In the genomic region with DNA sequence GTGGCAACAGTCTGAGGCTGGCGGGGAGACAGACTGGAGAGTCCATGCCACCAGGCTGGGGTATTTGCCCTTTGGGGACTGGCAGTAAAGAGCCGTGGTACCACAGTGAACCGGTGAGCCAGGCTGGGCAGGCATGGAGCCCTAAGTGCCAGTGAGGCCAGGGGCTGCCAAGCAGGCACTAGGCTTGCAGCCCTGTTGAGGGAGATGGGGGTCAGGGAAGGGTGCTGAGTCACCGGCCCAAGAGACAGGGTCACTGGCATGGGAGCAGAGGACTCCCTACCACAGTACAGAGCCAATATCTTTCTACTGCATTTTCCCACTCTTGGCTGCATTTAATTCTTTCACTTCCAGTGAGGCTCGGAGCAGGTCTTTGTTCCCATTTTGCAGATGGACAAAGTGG, we compare ENCODE assay signal across 25 cellular contexts.
"Had no signal": no experiment of that assay in that cellular context is flagged by ENCODE, and none has a peak within 500 bp of the region (broad histone marks: within the 10 kb centered on the region; RNA-seq: fewer than 3 reads in every experiment).

No MANE protein-coding gene starts in this region.

- H3K4me1 ChIP-seq: colonic mucosa, sigmoid colon, upper lobe of right lung had no signal

- H3K27me3 Mint-ChIP-seq: activated CD4-positive, alpha-beta T cell treated with anti-CD3 and anti-CD28 coated beads, Interleukin-2, amount 10 ng/mL, durations not matched to agents 7 days and 5 days; activated CD8-positive, alpha-beta memory T cell treated with anti-CD3 and anti-CD28 coated beads, Interleukin-2, amount 10 ng/mL, durations not matched to agents 7 days and 5 days; activated CD8-positive, alpha-beta T cell treated with anti-CD3 and anti-CD28 coated beads for 36 hours; activated naive CD4-positive, alpha-beta T cell treated with anti-CD3 and anti-CD28 coated beads, Interleukin-2, amount 50 U/mL, for 24 hours; effector memory CD8-positive, alpha-beta T cell had no signal

- H3K27ac Mint-ChIP-seq: activated CD8-positive, alpha-beta T cell treated with anti-CD3 and anti-CD28 coated beads for 36 hours; activated naive CD4-positive, alpha-beta T cell treated with anti-CD3 and anti-CD28 coated beads, Interleukin-2, amount 50 U/mL, for 24 hours; immature natural killer cell; mesothelial cell of epicardium had no signal

- ATAC-seq: activated CD8-positive, alpha-beta memory T cell treated with anti-CD3 and anti-CD28 coated beads, Interleukin-2, amount 10 ng/mL, durations not matched to agents 7 days and 5 days; activated CD8-positive, alpha-beta T cell treated with anti-CD3 and anti-CD28 coated beads for 36 hours; effector memory CD8-positive, alpha-beta T cell; left lobe of liver; upper lobe of right lung had no signal

- H3K4me2 ChIP-seq: smooth muscle cell had no signal

- H3K4me3 ChIP-seq: colonic mucosa, dorsolateral prefrontal cortex, esophagus squamous epithelium, lung, sigmoid colon, SK-N-MC, smooth muscle cell, upper lobe of right lung had no signal

- H3K27me3 ChIP-seq: colonic mucosa, dorsolateral prefrontal cortex, esophagus squamous epithelium, sigmoid colon, upper lobe of right lung had no signal

- H3K9me3 Mint-ChIP-seq: activated CD4-positive, alpha-beta T cell treated with anti-CD3 and anti-CD28 coated beads, Interleukin-2, amount 10 ng/mL, durations not matched to agents 7 days and 5 days; activated CD8-positive, alpha-beta T cell treated with anti-CD3 and anti-CD28 coated beads for 36 hours; activated naive CD4-positive, alpha-beta T cell treated with anti-CD3 and anti-CD28 coated beads, Interleukin-2, amount 50 U/mL, for 24 hours; activated T-helper 1 cell treated with anti-CD3 and anti-CD28 coated beads, Interleukin-12 subunit alpha, Interleukin-12 subunit beta, Interleukin-2, Interleukin-4 antibody, amounts not matched to agents 30 ng/mL and 10 ng/mL and 1 ng/mL, durations not matched to agents 14 hours and 24 hours and 36 hours; effector memory CD8-positive, alpha-beta T cell; immature natural killer cell; mesothelial cell of epicardium; nephron; T-helper 2 cell treated with Interferon-gamma antibody and Interleukin-4, amounts not matched to agents 5 μg/mL and 100 μg/mL, for 36 hours had no signal

- H3K9me3 ChIP-seq: colonic mucosa, esophagus squamous epithelium, sigmoid colon, upper lobe of right lung had no signal

- H3K4me1 Mint-ChIP-seq: activated CD4-positive, alpha-beta T cell treated with anti-CD3 and anti-CD28 coated beads, Interleukin-2, amount 10 ng/mL, durations not matched to agents 7 days and 5 days; activated CD8-positive, alpha-beta memory T cell treated with anti-CD3 and anti-CD28 coated beads, Interleukin-2, amount 10 ng/mL, durations not matched to agents 7 days and 5 days; activated naive CD4-positive, alpha-beta T cell treated with anti-CD3 and anti-CD28 coated beads, Interleukin-2, amount 50 U/mL, for 24 hours; immature natural killer cell; mesothelial cell of epicardium; nephron had no signal

- H3K4me3 Mint-ChIP-seq: activated CD4-positive, alpha-beta T cell treated with anti-CD3 and anti-CD28 coated beads, Interleukin-2, amount 10 ng/mL, durations not matched to agents 7 days and 5 days; activated CD8-positive, alpha-beta memory T cell treated with anti-CD3 and anti-CD28 coated beads, Interleukin-2, amount 10 ng/mL, durations not matched to agents 7 days and 5 days; activated CD8-positive, alpha-beta T cell treated with anti-CD3 and anti-CD28 coated beads for 36 hours; activated naive CD4-positive, alpha-beta T cell treated with anti-CD3 and anti-CD28 coated beads, Interleukin-2, amount 50 U/mL, for 24 hours; activated T-helper 1 cell treated with anti-CD3 and anti-CD28 coated beads, Interleukin-12 subunit alpha, Interleukin-12 subunit beta, Interleukin-2, Interleukin-4 antibody, amounts not matched to agents 30 ng/mL and 10 ng/mL and 1 ng/mL, durations not matched to agents 14 hours and 24 hours and 36 hours; effector memory CD8-positive, alpha-beta T cell; immature natural killer cell; mesothelial cell of epicardium; nephron; T-helper 2 cell treated with Interferon-gamma antibody and Interleukin-4, amounts not matched to agents 5 μg/mL and 100 μg/mL, for 36 hours had no signal

- DNase-seq: activated CD4-positive, alpha-beta T cell treated with anti-CD3 and anti-CD28 coated beads, Interleukin-2, amount 10 ng/mL, durations not matched to agents 7 days and 5 days; activated CD4-positive, CD25-positive, alpha-beta regulatory T cell treated with anti-CD3 and anti-CD28 coated beads, Interleukin-2, amount 50 U/mL, for 72 hours; activated CD8-positive, alpha-beta memory T cell treated with anti-CD3 and anti-CD28 coated beads, Interleukin-2, amount 10 ng/mL, durations not matched to agents 7 days and 5 days; activated CD8-positive, alpha-beta T cell treated with anti-CD3 and anti-CD28 coated beads for 36 hours; activated gamma-delta T cell treated with Interleukin-2 at 50 U/mL for 16 hours; activated T-cell treated with anti-CD3 and anti-CD28 coated beads for 4 hours; dorsolateral prefrontal cortex; effector memory CD8-positive, alpha-beta T cell; esophagus squamous epithelium; immature natural killer cell; sigmoid colon; stimulated activated CD4-positive, alpha-beta T cell treated with anti-CD3 and anti-CD28 coated beads, Interleukin-15, amount 100 ng/mL, for 24 hours; stimulated activated naive CD4-positive, alpha-beta T cell; upper lobe of right lung; WERI-Rb-1 had no signal

- H3K27ac ChIP-seq: colonic mucosa, sigmoid colon, SK-N-MC, upper lobe of right lung, WERI-Rb-1 had no signal
